8 cellular contexts compared by ENCODE assay signal in genomic region chr1:92310185-92310597, GRCh38. TPM values are rescaled to one million over a fixed set of nuclear protein-coding genes. Genes with fewer than 3 reads are reported as not detected.
DNase-seq lines count a peak whose midpoint lies in the region; ATAC-seq and TF ChIP-seq lines count a peak whose summit lies in the region.

No MANE protein-coding gene starts in this region.

- CTCF ChIA-PET in activated CD4-positive, alpha-beta T cell treated with anti-CD3 and anti-CD28 coated beads for 36 hours (lab: Charles Lee): interaction anchor here (0.6 to 2.3 kb wide), 37 partner anchors 9 to 508 kb away, joined by 3 to 27 read pairs (median 3); partner anchors contain the start of genes GFI1, GLMN and RPAP2
- CTCF ChIA-PET in WTC11 (lab: Charles Lee): interaction anchor here (0.6 to 1.6 kb wide), 13 partner anchors 9 to 546 kb away, joined by 3 to 11 read pairs (median 4); partner anchors contain the start of genes EVI5, GFI1 and RPAP2

- no peaks in the 10 kb centered on the region for H3K27me3 Mint-ChIP-seq in activated CD4-positive, alpha-beta T cell treated with anti-CD3 and anti-CD28 coated beads for 36 hours
- H3K27me3 Mint-ChIP-seq in WTC11 (ENCODE audit: low read depth) (no peaks in the 10 kb centered on the region), immature natural killer cell (ENCODE audit: low read depth in 3 of 3) (peaks cover 0 to 7% (median 0%) of the 10 kb centered on the region in 3 donors)

- no peak overlapping the region for H2AFZ ChIP-seq in neuronal stem cell (ENCODE audit: low read length)

- no peak overlapping the region for H2BK15ac ChIP-seq in neuronal stem cell (ENCODE audit: low read length)

- H3K36me3 Mint-ChIP-seq in activated CD4-positive, alpha-beta T cell treated with anti-CD3 and anti-CD28 coated beads for 36 hours (ENCODE audit: low read depth): peaks cover 34% of the 10 kb centered on the region
- peaks cover 22% of the 10 kb centered on the region for H3K36me3 Mint-ChIP-seq in WTC11
- peaks cover 7 to 16% (median 13%) of the 10 kb centered on the region in 3 donors for H3K36me3 Mint-ChIP-seq in immature natural killer cell

- no peak overlapping the region for H4K91ac ChIP-seq in neuronal stem cell (ENCODE audit: low read depth, low read length, poor library complexity)

- H3K27ac ChIP-seq in neuronal stem cell (replicated peaks; ENCODE audit: low read length): no peak overlapping the region

- no peaks in the 10 kb centered on the region for H3K9me3 ChIP-seq in neuronal stem cell (replicated peaks in 1 of 2; ENCODE audit: control insufficient read depth in 2 of 2, insufficient read depth in 1 of 2, low read depth in 1 of 2, low read length in 2 of 2)

- no peak for DNase-seq in activated CD4-positive, alpha-beta T cell treated with anti-CD3 and anti-CD28 coated beads for 36 hours
- no peak for DNase-seq in activated CD4-positive, alpha-beta T cell treated with anti-CD3 and anti-CD28 coated beads for 4 hours
- peak; percentile 62 for DNase-seq in NCI-H1105 treated with DMSO at 0.1 percent for 48 hours (lab: John Stamatoyannopoulos, UW)
- DNase-seq in WTC11 (ENCODE audit: low spot score): no peak
- peak; percentile 26 to 57 (median 40) for DNase-seq in immature natural killer cell
- no peak for DNase-seq in neuronal stem cell (ENCODE audit: low spot score)
- DNase-seq in stimulated activated CD4-positive, alpha-beta T cell treated with anti-CD3 and anti-CD28 coated beads, Interleukin-12 subunit alpha, Interleukin-12 subunit beta, amount 100 ng/mL, for 4 hours: no peak

- peaks cover 0 to 80% of the 10 kb centered on the region in 2 donors for H3K36me3 ChIP-seq in neuronal stem cell (replicated peaks in 1 of 2; ENCODE audit: control insufficient read depth in 2 of 2, insufficient read depth in 2 of 2, low read length in 2 of 2)

- H2BK12ac ChIP-seq in neuronal stem cell (ENCODE audit: low read length): no peak overlapping the region

- H3K27ac Mint-ChIP-seq in activated CD4-positive, alpha-beta T cell treated with anti-CD3 and anti-CD28 coated beads for 36 hours: no peak overlapping the region
- H3K27ac Mint-ChIP-seq in WTC11 (no peak overlapping the region), immature natural killer cell (peak overlapping the region in 3 of 6 donors; percentile 19 to 75 (median 48))

- no peak overlapping the region for H3K14ac ChIP-seq in neuronal stem cell (ENCODE audit: low read length)

- H3K27me3 ChIP-seq in neuronal stem cell (ENCODE audit: control insufficient read depth in 3 of 3, insufficient read depth in 3 of 3, low read depth in 1 of 3, low read length in 3 of 3): no peaks in the 10 kb centered on the region

- no peaks in the 10 kb centered on the region for H3K4me1 ChIP-seq in neuronal stem cell (ENCODE audit: control insufficient read depth in 2 of 2, insufficient read depth in 1 of 2, low read depth in 1 of 2, low read length in 2 of 2)

- H2BK120ac ChIP-seq in neuronal stem cell (ENCODE audit: low read depth, low read length): no peak overlapping the region

- H2BK5ac ChIP-seq in neuronal stem cell (ENCODE audit: low read length): no peak overlapping the region

- H3K79me1 ChIP-seq in neuronal stem cell (ENCODE audit: low read depth, low read length): no peaks in the 10 kb centered on the region

- no peak overlapping the region for H3K4me3 Mint-ChIP-seq in activated CD4-positive, alpha-beta T cell treated with anti-CD3 and anti-CD28 coated beads for 36 hours
- H3K4me3 Mint-ChIP-seq in WTC11: no peak overlapping the region
- H3K4me3 Mint-ChIP-seq in immature natural killer cell: no peak overlapping the region

- POLR2A ChIA-PET in activated CD4-positive, alpha-beta T cell treated with anti-CD3 and anti-CD28 coated beads for 36 hours (lab: Charles Lee): interaction anchor here (0.6 to 0.7 kb wide), 2 partner anchors 172 to 254 kb away, joined by 3 read pairs; no protein-coding TSS in a partner anchor
- POLR2A ChIA-PET in WTC11 (lab: Charles Lee): no interaction called here

- no peak overlapping the region for H3K4ac ChIP-seq in neuronal stem cell (ENCODE audit: low read length)

- no peak overlapping the region for H3K4me3 ChIP-seq in neuronal stem cell (ENCODE audit: low read length in 2 of 2)

- intact Hi-C loops in activated CD4-positive, alpha-beta T cell treated with anti-CD3 and anti-CD28 coated beads for 36 hours (cut with DNase I, micrococcal nuclease): loop anchor here (1.0 to 5.0 kb wide), 4 partner anchors 172 to 313 kb away; no protein-coding TSS in a partner anchor

- H3K4me2 ChIP-seq in neuronal stem cell (ENCODE audit: insufficient read depth, low read length, poor library complexity, severe bottlenecking): no peak overlapping the region

- TF ChIP-seq CTCF in WTC11 (IDR thresholded peaks at IDR 0.05): no peak

- H4K8ac ChIP-seq in neuronal stem cell (ENCODE audit: low read depth, low read length): no peak overlapping the region

- H3K18ac ChIP-seq in neuronal stem cell (ENCODE audit: low read length): no peak overlapping the region

- H3K9me3 Mint-ChIP-seq in activated CD4-positive, alpha-beta T cell treated with anti-CD3 and anti-CD28 coated beads for 36 hours (ENCODE audit: low read depth): no peaks in the 10 kb centered on the region
- H3K9me3 Mint-ChIP-seq in WTC11: no peaks in the 10 kb centered on the region
- H3K9me3 Mint-ChIP-seq in immature natural killer cell: no peaks in the 10 kb centered on the region

- peaks cover 33% of the 10 kb centered on the region for H3K4me1 Mint-ChIP-seq in activated CD4-positive, alpha-beta T cell treated with anti-CD3 and anti-CD28 coated beads for 36 hours
- H3K4me1 Mint-ChIP-seq in WTC11 (peaks cover 17% of the 10 kb centered on the region), immature natural killer cell (peaks cover 20 to 32% of the 10 kb centered on the region in 2 donors)

- no peak overlapping the region for H3K9ac ChIP-seq in neuronal stem cell (ENCODE audit: low read depth, low read length, poor library complexity)

- H2AK5ac ChIP-seq in neuronal stem cell (ENCODE audit: low read depth, low read length): no peak overlapping the region

- ATAC-seq in activated CD4-positive, alpha-beta T cell treated with anti-CD3 and anti-CD28 coated beads for 36 hours: peak; percentile 34
- ATAC-seq in WTC11: 0 out of 2 replicates have a peak, but pooled peaks have one; percentile 26
- ATAC-seq in HG03469 (IDR thresholded peaks at IDR 0.05; ENCODE audit: unreplicated experiment): no peak

- H3K23ac ChIP-seq in neuronal stem cell (ENCODE audit: low read depth, low read length, poor library complexity): no peak overlapping the region

TF ChIP-seq in WTC11, 78 proteins besides CTCF, POLR2A, EP300 and RAD21 (continues in another document):
- TF ChIP-seq AR (CRISPR knock-in tag; IDR thresholded peaks at IDR 0.05) (no peak), ETV6 (CRISPR knock-in tag; IDR thresholded peaks at IDR 0.05) (no peak), RELA (CRISPR knock-in tag; IDR thresholded peaks at IDR 0.05; ENCODE audit: borderline replicate concordance) (no peak), E2F1 (CRISPR knock-in tag; IDR thresholded peaks at IDR 0.05) (no peak), RORB (CRISPR knock-in tag; IDR thresholded peaks at IDR 0.05) (no peak), ZNF396 (CRISPR knock-in tag; IDR thresholded peaks at IDR 0.05; ENCODE audit: borderline replicate concordance) (no peak)

RNA-seq across cellular contexts. Expression of gene RPAP2, which starts 11.3 kb away (rescaled TPM):
- total RNA-seq in activated CD4-positive, alpha-beta T cell treated with anti-CD3 and anti-CD28 coated beads for 36 hours: 10 to 100 TPM; 33.4 to 39.0 TPM
- 19.8 to 23.0 TPM (median 21.5 TPM) in 3 replicates for total RNA-seq in WTC11 (2021)
- polyA plus RNA-seq in immature natural killer cell: 10 to 100 TPM in 2 of 3 donors, 1 to 10 TPM in 1; 7.9 to 28.6 (median 11.6) TPM
- polyA plus RNA-seq in neuronal stem cell (2013, experiment 1 of 2): 14.2 TPM
- polyA plus RNA-seq in neuronal stem cell (2013, experiment 2 of 2): 14.5 TPM

RNA-seq across cellular contexts. Expression of gene GLMN, which starts 11.4 kb away (rescaled TPM):
- total RNA-seq in activated CD4-positive, alpha-beta T cell treated with anti-CD3 and anti-CD28 coated beads for 36 hours: 10 to 100 TPM; 10.8 to 17.6 TPM
- 20.4 to 20.9 TPM (median 20.4 TPM) in 3 replicates for total RNA-seq in WTC11 (2021)
- 10 to 100 TPM; 10.8 to 18.3 (median 15.3) TPM for polyA plus RNA-seq in immature natural killer cell
- 14.5 TPM for polyA plus RNA-seq in neuronal stem cell (2013, experiment 1 of 2)
- polyA plus RNA-seq in neuronal stem cell (2013, experiment 2 of 2): 15.8 TPM

Comparison
In these comparisons a context has a peak if more than half of its experiments do, and no peak if none do; other contexts are left out.
1. DNase-seq: peak in NCI-H1105 treated with DMSO at 0.1 percent for 48 hours (single experiment) and immature natural killer cell (3 of 3); none in activated CD4-positive, alpha-beta T cell treated with anti-CD3 and anti-CD28 coated beads for 36 hours (single experiment), activated CD4-positive, alpha-beta T cell treated with anti-CD3 and anti-CD28 coated beads for 4 hours (0 of 2), WTC11 (single experiment), neuronal stem cell (single experiment) and stimulated activated CD4-positive, alpha-beta T cell treated with anti-CD3 and anti-CD28 coated beads, Interleukin-12 subunit alpha, Interleukin-12 subunit beta, amount 100 ng/mL, for 4 hours (single experiment).